In the genomic region with DNA sequence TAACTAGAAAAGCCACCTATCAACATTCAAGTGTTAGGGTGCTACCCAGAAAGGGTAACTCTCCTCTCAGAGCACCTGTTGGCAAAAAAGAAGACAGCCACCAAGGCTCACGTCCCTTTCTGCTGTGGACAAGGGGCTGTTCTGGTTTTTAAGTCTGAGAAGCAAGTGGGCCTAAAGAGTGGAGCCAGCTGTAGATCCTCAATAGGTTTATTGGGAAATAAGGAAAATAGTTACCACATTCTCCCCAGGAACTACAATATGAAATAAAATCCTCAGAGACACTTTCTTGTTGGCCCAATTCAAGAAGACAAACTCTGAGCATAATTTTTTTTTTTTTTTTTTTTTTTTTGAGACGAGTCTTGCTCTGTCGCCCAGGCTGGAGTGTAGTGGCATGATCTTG, we compare ENCODE assay signal across 22 cellular contexts.
"Had no signal": no experiment of that assay in that cellular context is flagged by ENCODE, and none has a peak within 500 bp of the region (broad histone marks: within the 10 kb centered on the region; RNA-seq: fewer than 3 reads in every experiment).

No MANE protein-coding gene starts in this region.

- DNase-seq: activated CD4-positive, alpha-beta T cell treated with anti-CD3 and anti-CD28 coated beads for 48 hours; activated CD4-positive, alpha-beta T cell treated with anti-CD3 and anti-CD28 coated beads, Interleukin-2, amount 50 U/mL, for 48 hours; activated CD8-positive, alpha-beta memory T cell treated with anti-CD3 and anti-CD28 coated beads for 24 hours; activated effector memory CD4-positive, alpha-beta T cell treated with Interleukin-2 at 50 U/mL for 16 hours; activated naive CD4-positive, alpha-beta T cell treated with Interleukin-2 at 50 U/mL for 16 hours; activated naive CD8-positive, alpha-beta T cell treated with anti-CD3 and anti-CD28 coated beads, Interleukin-2, amount 10 ng/mL, durations not matched to agents 7 days and 5 days; brain microvascular endothelial cell; central memory CD4-positive, alpha-beta T cell; foreskin melanocyte; glutamatergic neuron; mammary epithelial cell; natural killer cell; stimulated activated CD4-positive, alpha-beta T cell treated with anti-CD3 and anti-CD28 coated beads, Interleukin-4, amount 100 ng/mL, for 1 hour; stimulated activated naive CD8-positive, alpha-beta T cell treated with anti-CD3 and anti-CD28 coated beads, Interleukin-15, Interleukin-2, amounts not matched to agents 100 U/mL and 50 U/mL, for 24 hours; substantia nigra; T-helper 9 cell; upper lobe of left lung; WERI-Rb-1 had no signal

- H3K4me2 ChIP-seq: neural progenitor cell had no signal

- H3K9ac ChIP-seq: neural progenitor cell had no signal

- H3K9me3 ChIP-seq: ascending aorta, upper lobe of left lung, vagina had no signal

- ATAC-seq: activated CD4-positive, CD25-positive, alpha-beta regulatory T cell treated with anti-CD3 and anti-CD28 coated beads, Interleukin-2, amount 50 U/mL, for 24 hours; natural killer cell; stimulated activated naive CD8-positive, alpha-beta T cell treated with anti-CD3 and anti-CD28 coated beads, Interleukin-15, Interleukin-2, amounts not matched to agents 100 U/mL and 50 U/mL, for 24 hours had no signal

- H3K27me3 ChIP-seq: ascending aorta, brain microvascular endothelial cell, neural progenitor cell, upper lobe of left lung, vagina had no signal

- H3K4me3 ChIP-seq: ascending aorta, neural progenitor cell, upper lobe of left lung, vagina had no signal

- H2AFZ ChIP-seq: neural progenitor cell had no signal

- H3K27ac ChIP-seq: ascending aorta, brain microvascular endothelial cell, neural progenitor cell, vagina, WERI-Rb-1 had no signal

- H3K36me3 ChIP-seq: brain microvascular endothelial cell, vagina, WERI-Rb-1 had no signal
